Comparison of ENCODE assay signal across 37 cellular contexts in the genomic region with DNA sequence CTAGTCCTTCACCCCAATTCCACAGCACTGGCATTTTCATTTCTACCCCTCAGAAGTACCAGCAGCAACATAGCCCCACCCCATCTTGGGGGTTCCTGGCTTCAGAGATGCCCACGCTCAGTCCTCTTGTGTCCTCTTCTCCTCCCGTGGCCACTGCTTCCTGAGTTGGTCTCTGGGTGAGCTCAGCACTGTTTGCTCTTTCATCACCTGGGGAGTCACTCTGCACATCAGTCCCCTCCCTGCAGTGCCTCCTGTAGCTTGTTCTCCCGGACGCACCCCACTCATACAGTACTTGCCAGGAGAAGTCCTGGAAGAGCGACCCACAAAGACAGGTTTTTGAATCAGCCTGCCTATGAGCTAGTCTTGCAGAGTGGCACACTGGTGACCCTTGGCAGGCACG.
"Had no signal": no experiment of that assay in that cellular context is flagged by ENCODE, and none has a peak within 500 bp of the region (broad histone marks: within the 10 kb centered on the region; RNA-seq: fewer than 3 reads in every experiment).

No MANE protein-coding gene starts in this region.

- H3K27ac ChIP-seq: adrenal gland, body of pancreas, brain microvascular endothelial cell, breast epithelium, WERI-Rb-1 had no signal

- H3K36me3 Mint-ChIP-seq: activated CD4-positive, alpha-beta memory T cell treated with anti-CD3 and anti-CD28 coated beads for 36 hours; activated naive CD4-positive, alpha-beta T cell treated with anti-CD3 and anti-CD28 coated beads, Interleukin-2, amount 50 U/mL, for 72 hours; activated naive CD8-positive, alpha-beta T cell treated with anti-CD3 and anti-CD28 coated beads for 36 hours had no signal

- DNase-seq: activated B cell treated with CpG ODN at 0.5 μM for 24 hours; activated CD4-positive, alpha-beta memory T cell treated with anti-CD3 and anti-CD28 coated beads for 36 hours; activated CD4-positive, alpha-beta T cell treated with anti-CD3 and anti-CD28 coated beads for 4 hours; activated CD4-positive, alpha-beta T cell treated with anti-CD3 and anti-CD28 coated beads, Interleukin-2, amount 10 ng/mL, durations not matched to agents 24 days and 14 days; activated CD4-positive, alpha-beta T cell treated with anti-CD3 and anti-CD28 coated beads, Interleukin-2, amount 50 U/mL, for 1 hour; activated CD4-positive, alpha-beta T cell treated with anti-CD3 and anti-CD28 coated beads, Interleukin-2, amount 50 U/mL, for 4 hours; activated CD4-positive, CD25-positive, alpha-beta regulatory T cell treated with anti-CD3 and anti-CD28 coated beads, Interleukin-2, amount 50 U/mL, for 72 hours; activated CD8-positive, alpha-beta memory T cell treated with anti-CD3 and anti-CD28 coated beads, Interleukin-2, amount 50 U/mL, for 4 hours; activated CD8-positive, alpha-beta T cell treated with anti-CD3 and anti-CD28 coated beads for 36 hours; activated effector memory CD4-positive, alpha-beta T cell treated with anti-CD3 and anti-CD28 coated beads, Interleukin-2, amount 50 U/mL, for 16 hours; activated gamma-delta T cell treated with Interleukin-2 at 50 U/mL for 16 hours; activated naive CD4-positive, alpha-beta T cell; activated naive CD4-positive, alpha-beta T cell treated with anti-CD3 and anti-CD28 coated beads for 36 hours; activated naive CD4-positive, alpha-beta T cell treated with anti-CD3 and anti-CD28 coated beads, Interleukin-2, amount 50 U/mL, for 16 hours; activated naive CD8-positive, alpha-beta T cell treated with anti-CD3 and anti-CD28 coated beads for 36 hours; activated T-cell treated with anti-CD3 and anti-CD28 coated beads for 4 hours; activated T-cell treated with anti-CD3 and anti-CD28 coated beads, Interleukin-2, amount 50 U/mL, for 1 hour; activated T-cell treated with anti-CD3 and anti-CD28 coated beads, Interleukin-2, amount 50 U/mL, for 4 hours; activated T-cell treated with anti-CD3 and anti-CD28 coated beads, Interleukin-2, amount 50 U/mL, for 72 hours; adrenal gland; amniotic stem cell; aorta; body of pancreas; brain microvascular endothelial cell; central memory CD4-positive, alpha-beta T cell; T-helper 1 cell; T-helper 2 cell; T-helper 9 cell; WERI-Rb-1 had no signal

- H3K9me3 ChIP-seq: adrenal gland, body of pancreas, breast epithelium had no signal

- ATAC-seq: activated CD8-positive, alpha-beta T cell treated with anti-CD3 and anti-CD28 coated beads for 36 hours; activated naive CD4-positive, alpha-beta T cell treated with anti-CD3 and anti-CD28 coated beads, Interleukin-2, amount 50 U/mL, for 72 hours; activated T-cell treated with anti-CD3 and anti-CD28 coated beads, Interleukin-2, amount 50 U/mL, for 4 hours; activated T-cell treated with anti-CD3 and anti-CD28 coated beads, Interleukin-2, amount 50 U/mL, for 72 hours; activated T-helper 17 cell treated with anti-CD3 and anti-CD28 coated beads, Interleukin-2, amount 50 U/mL, for 72 hours; body of pancreas had no signal

- H3K27me3 ChIP-seq: body of pancreas, brain microvascular endothelial cell had no signal

- H3K4me1 ChIP-seq: adrenal gland, body of pancreas, breast epithelium had no signal

- H3K4me3 ChIP-seq: adrenal gland, body of pancreas, breast epithelium had no signal

- H3K4me3 Mint-ChIP-seq: activated B cell treated with CpG ODN at 0.5 μM for 24 hours; activated CD4-positive, alpha-beta memory T cell treated with anti-CD3 and anti-CD28 coated beads for 36 hours; activated CD4-positive, alpha-beta T cell treated with anti-CD3 and anti-CD28 coated beads, Interleukin-2, amount 10 ng/mL, durations not matched to agents 24 days and 14 days; activated CD8-positive, alpha-beta T cell treated with anti-CD3 and anti-CD28 coated beads for 36 hours; activated naive CD4-positive, alpha-beta T cell treated with anti-CD3 and anti-CD28 coated beads for 36 hours; activated naive CD8-positive, alpha-beta T cell treated with anti-CD3 and anti-CD28 coated beads for 36 hours; activated T-cell treated with anti-CD3 and anti-CD28 coated beads, Interleukin-2, amount 50 U/mL, for 4 hours; activated T-cell treated with anti-CD3 and anti-CD28 coated beads, Interleukin-2, amount 50 U/mL, for 72 hours; activated T-helper 1 cell treated with anti-CD3 and anti-CD28 coated beads, Interleukin-12 subunit alpha, Interleukin-12 subunit beta, Interleukin-2, Interleukin-4 antibody, amounts not matched to agents 30 ng/mL and 10 ng/mL and 1 ng/mL, durations not matched to agents 14 hours and 24 hours and 36 hours; activated T-helper 17 cell treated with anti-CD3 and anti-CD28 coated beads, Interleukin-2, amount 50 U/mL, for 72 hours; T-helper 1 cell treated with Interleukin-12 subunit alpha and Interleukin-12 subunit beta and Interleukin-4 antibody, amounts not matched to agents 30 μg/mL and 1 μg/mL, for 36 hours; T-helper 2 cell treated with Interferon-gamma antibody and Interleukin-4, amounts not matched to agents 5 μg/mL and 100 μg/mL, for 36 hours had no signal

- FAIRE-seq: astrocyte, TTC549 had no signal

- H3K9me3 Mint-ChIP-seq: activated B cell treated with CpG ODN at 0.5 μM for 24 hours; activated CD4-positive, alpha-beta memory T cell treated with anti-CD3 and anti-CD28 coated beads for 36 hours; activated CD4-positive, alpha-beta T cell treated with anti-CD3 and anti-CD28 coated beads, Interleukin-2, amount 10 ng/mL, durations not matched to agents 24 days and 14 days; activated CD8-positive, alpha-beta T cell treated with anti-CD3 and anti-CD28 coated beads for 36 hours; activated naive CD4-positive, alpha-beta T cell treated with anti-CD3 and anti-CD28 coated beads for 36 hours; activated naive CD4-positive, alpha-beta T cell treated with anti-CD3 and anti-CD28 coated beads, Interleukin-2, amount 50 U/mL, for 72 hours; activated naive CD8-positive, alpha-beta T cell treated with anti-CD3 and anti-CD28 coated beads for 36 hours; activated T-cell treated with anti-CD3 and anti-CD28 coated beads, Interleukin-2, amount 50 U/mL, for 4 hours; activated T-cell treated with anti-CD3 and anti-CD28 coated beads, Interleukin-2, amount 50 U/mL, for 72 hours; activated T-helper 1 cell treated with anti-CD3 and anti-CD28 coated beads, Interleukin-12 subunit alpha, Interleukin-12 subunit beta, Interleukin-2, Interleukin-4 antibody, amounts not matched to agents 30 ng/mL and 10 ng/mL and 1 ng/mL, durations not matched to agents 14 hours and 24 hours and 36 hours; activated T-helper 17 cell treated with anti-CD3 and anti-CD28 coated beads, Interleukin-2, amount 50 U/mL, for 72 hours; T-helper 1 cell treated with Interleukin-12 subunit alpha and Interleukin-12 subunit beta and Interleukin-4 antibody, amounts not matched to agents 30 μg/mL and 1 μg/mL, for 36 hours; T-helper 2 cell treated with Interferon-gamma antibody and Interleukin-4, amounts not matched to agents 5 μg/mL and 100 μg/mL, for 36 hours had no signal

- H3K4me1 Mint-ChIP-seq: activated B cell treated with CpG ODN at 0.5 μM for 24 hours; activated CD4-positive, alpha-beta T cell treated with anti-CD3 and anti-CD28 coated beads, Interleukin-2, amount 10 ng/mL, durations not matched to agents 24 days and 14 days; activated naive CD8-positive, alpha-beta T cell treated with anti-CD3 and anti-CD28 coated beads for 36 hours had no signal

- H3K27ac Mint-ChIP-seq: activated B cell treated with CpG ODN at 0.5 μM for 24 hours; activated CD4-positive, alpha-beta memory T cell treated with anti-CD3 and anti-CD28 coated beads for 36 hours; activated CD4-positive, alpha-beta T cell treated with anti-CD3 and anti-CD28 coated beads, Interleukin-2, amount 10 ng/mL, durations not matched to agents 24 days and 14 days; activated CD8-positive, alpha-beta T cell treated with anti-CD3 and anti-CD28 coated beads for 36 hours; activated naive CD4-positive, alpha-beta T cell treated with anti-CD3 and anti-CD28 coated beads for 36 hours; activated naive CD4-positive, alpha-beta T cell treated with anti-CD3 and anti-CD28 coated beads, Interleukin-2, amount 50 U/mL, for 72 hours; activated naive CD8-positive, alpha-beta T cell treated with anti-CD3 and anti-CD28 coated beads for 36 hours; activated T-cell treated with anti-CD3 and anti-CD28 coated beads, Interleukin-2, amount 50 U/mL, for 72 hours; activated T-helper 1 cell treated with anti-CD3 and anti-CD28 coated beads, Interleukin-12 subunit alpha, Interleukin-12 subunit beta, Interleukin-2, Interleukin-4 antibody, amounts not matched to agents 30 ng/mL and 10 ng/mL and 1 ng/mL, durations not matched to agents 14 hours and 24 hours and 36 hours; activated T-helper 17 cell treated with anti-CD3 and anti-CD28 coated beads, Interleukin-2, amount 50 U/mL, for 72 hours; T-helper 1 cell treated with Interleukin-12 subunit alpha and Interleukin-12 subunit beta and Interleukin-4 antibody, amounts not matched to agents 30 μg/mL and 1 μg/mL, for 36 hours; T-helper 2 cell treated with Interferon-gamma antibody and Interleukin-4, amounts not matched to agents 5 μg/mL and 100 μg/mL, for 36 hours had no signal

- H3K36me3 ChIP-seq: adrenal gland, brain microvascular endothelial cell, breast epithelium, WERI-Rb-1 had no signal
